In genomic region chr10:49761789-49762565, GRCh38 we compare ENCODE assay signal across 8 cellular contexts. TPM values are rescaled to one million over a fixed set of nuclear protein-coding genes. Genes with fewer than 3 reads are reported as not detected.
DNase-seq lines count a peak whose midpoint lies in the region; ATAC-seq and TF ChIP-seq lines count a peak whose summit lies in the region.

TSS of gene OGDHL (minus strand) at chr10:49762323. CDS start at chr10:49758592, 3,731 bp downstream.

- WGBS in stomach, 5 donors, result 2 to 4% (median 2%) methylated on average over 12 to 81 of the region's 81 CpGs

- H3K9me3 ChIP-seq in stomach, result peaks cover 0 to 9% (median 4%) of the 10 kb centered on the region in 4 donors

- H3K4me3 Mint-ChIP-seq in activated CD8-positive, alpha-beta memory T cell treated with anti-CD3 and anti-CD28 coated beads, Interleukin-2, amount 10 ng/mL, durations not matched to agents 7 days and 5 days, result peak within 1 kb of the TSS; percentile 22

- H3K4me3 ChIP-seq in stomach, result peak within 1 kb of the TSS; percentile 50 to 77 (median 60)

- TF ChIP-seq CTCF in stomach (IDR thresholded peaks at IDR 0.05), result no peak

- peak; percentile 17 to 46 for DNase-seq in NCI-H524 (lab: John Stamatoyannopoulos, UW)
- DNase-seq in NCI-H524 treated with DMSO at 0.1 percent for 48 hours (lab: John Stamatoyannopoulos, UW), result no peak
- peak; percentile 47 to 75 for DNase-seq in NCI-H2081 (lab: John Stamatoyannopoulos, UW)
- peak; percentile 68 for DNase-seq in activated CD8-positive, alpha-beta memory T cell treated with anti-CD3 and anti-CD28 coated beads, Interleukin-2, amount 10 ng/mL, durations not matched to agents 7 days and 5 days
- DNase-seq in erythroblast (lab: John Stamatoyannopoulos, UW), result peak; percentile 74 to 77
- peak; percentile 56 for DNase-seq in mucosa of gallbladder (ENCODE audit: low spot score)
- DNase-seq in stomach, result peak; percentile 46

- peak; percentile 74 for ATAC-seq in HG02623 (IDR thresholded peaks at IDR 0.05; ENCODE audit: unreplicated experiment)
- ATAC-seq in activated CD8-positive, alpha-beta memory T cell treated with anti-CD3 and anti-CD28 coated beads, Interleukin-2, amount 10 ng/mL, durations not matched to agents 7 days and 5 days, result peak; percentile 81

- no peaks in the 10 kb centered on the region for H3K9me3 Mint-ChIP-seq in activated CD8-positive, alpha-beta memory T cell treated with anti-CD3 and anti-CD28 coated beads, Interleukin-2, amount 10 ng/mL, durations not matched to agents 7 days and 5 days (ENCODE audit: low read depth)

- H3K36me3 ChIP-seq in stomach, result no peaks in the 10 kb centered on the region

- no peak within 1 kb of the TSS for H3K27ac Mint-ChIP-seq in activated CD8-positive, alpha-beta memory T cell treated with anti-CD3 and anti-CD28 coated beads, Interleukin-2, amount 10 ng/mL, durations not matched to agents 7 days and 5 days

- no peak for TF ChIP-seq POLR2A in erythroblast (IDR thresholded peaks at IDR 0.05; ENCODE audit: low read length)
- TF ChIP-seq POLR2A in stomach (IDR thresholded peaks at IDR 0.05), result no peak

- H3K27me3 Mint-ChIP-seq in activated CD8-positive, alpha-beta memory T cell treated with anti-CD3 and anti-CD28 coated beads, Interleukin-2, amount 10 ng/mL, durations not matched to agents 7 days and 5 days, result peaks cover 31% of the 10 kb centered on the region

- H3K27me3 ChIP-seq in stomach, result peaks cover 0 to 78% (median 16%) of the 10 kb centered on the region in 3 donors

- peaks cover 3% of the 10 kb centered on the region for H3K4me1 Mint-ChIP-seq in activated CD8-positive, alpha-beta memory T cell treated with anti-CD3 and anti-CD28 coated beads, Interleukin-2, amount 10 ng/mL, durations not matched to agents 7 days and 5 days

- no peaks in the 10 kb centered on the region for H3K36me3 Mint-ChIP-seq in activated CD8-positive, alpha-beta memory T cell treated with anti-CD3 and anti-CD28 coated beads, Interleukin-2, amount 10 ng/mL, durations not matched to agents 7 days and 5 days

- no peak for TF ChIP-seq EP300 in stomach (IDR thresholded peaks at IDR 0.05)

- intact Hi-C loops in stomach (cut with DNase I; ENCODE audit: low total_unique reads), result no loop called here

- CTCF ChIA-PET in activated CD8-positive, alpha-beta memory T cell treated with anti-CD3 and anti-CD28 coated beads, Interleukin-2, amount 10 ng/mL, durations not matched to agents 7 days and 5 days (lab: Charles Lee), result no interaction called here

- no peak within 1 kb of the TSS for H3K27ac ChIP-seq in stomach

- peaks cover 5 to 14% (median 11%) of the 10 kb centered on the region in 4 donors for H3K4me1 ChIP-seq in stomach

RNA-seq across cellular contexts. Expression of gene OGDHL, which starts in this region (rescaled TPM):
- under 1 TPM; 0.09 to 0.35 TPM for total RNA-seq in activated CD8-positive, alpha-beta memory T cell treated with anti-CD3 and anti-CD28 coated beads, Interleukin-2, amount 10 ng/mL, durations not matched to agents 7 days and 5 days
- total RNA-seq in mucosa of gallbladder (5.3 TPM), stomach (10 to 100 TPM in 1 of 5 donors, 1 to 10 TPM in 3, not detected in 1; 3.7 to 26.8 (median 4.4) TPM)
- under 1 TPM; 0.31 to 0.46 (median 0.45) TPM for polyA plus RNA-seq in stomach

Comparison
In these comparisons a context has a peak if more than half of its experiments do, and no peak if none do; other contexts are left out.
1. Peak in DNase-seq and ATAC-seq in activated CD8-positive, alpha-beta memory T cell treated with anti-CD3 and anti-CD28 coated beads, Interleukin-2, amount 10 ng/mL, durations not matched to agents 7 days and 5 days; RNA of the gene not detected or under 1 TPM.